21 cellular contexts compared by ENCODE assay signal in genomic region chr2:186304064-186304463, GRCh38.
A peak's percentile ranks its signal among the peaks of the same experiment; 100 is the strongest.
DNase-seq lines count a peak whose midpoint lies in the region; ATAC-seq, FAIRE-seq and TF ChIP-seq lines count a peak whose summit lies in the region.
"Had no signal": no experiment of that assay in that cellular context is flagged by ENCODE, and none has a peak within 500 bp of the region (broad histone marks: within the 10 kb centered on the region; RNA-seq: fewer than 3 reads in every experiment).

No MANE protein-coding gene starts in this region.

- CTCF ChIA-PET in HepG2 (lab: Yijun Ruan, JAX; ENCODE audit: low intra/inter-chr PET ratio, low total read pairs): no interaction called here
- CTCF ChIA-PET in OCI-LY7 (lab: Charles Lee; ENCODE audit: unreplicated experiment): no interaction called here

- TF ChIP-seq POLR2A in HepG2 (IDR thresholded peaks at IDR 0.05; ENCODE audit: insufficient read depth in 1 of 2, low read depth in 2 of 2, low read length in 2 of 2) (no peak), right lobe of liver (IDR thresholded peaks at IDR 0.05) (no peak)

- in situ Hi-C loops in HepG2 (cut with HindIII; ENCODE audit: extremely low pct_ligation_motif_present, low pct_unique_long_range_greater_than_20kb): no loop called here

- intact Hi-C loops in HepG2 (cut with micrococcal nuclease; ENCODE audit: unreplicated experiment) (loop anchor here (1.0 kb wide), 1 partner anchor 79 kb away; no protein-coding TSS in a partner anchor), right lobe of liver (cut with DNase I) (no loop called here), OCI-LY7 (cut with micrococcal nuclease; ENCODE audit: unreplicated experiment) (no loop called here)

- DNase-seq in HepG2 (ENCODE audit: low spot score) (peak; percentile 68), right lobe of liver (no peak), hepatocyte (ENCODE audit: low spot score) (peak; percentile 6), OCI-LY7 (ENCODE audit: low spot score) (no peak)
- DNase-seq: AML-193; Caco-2; Calu3; CD4-positive, alpha-beta T cell; CD8-positive, alpha-beta T cell; DMS79 treated with DMSO at 0.1 percent for 48 hours; GF-D8 had no signal

- no peak overlapping the region for H3K9ac ChIP-seq in HepG2 (ENCODE audit: insufficient read depth, low read depth, low read length)
- H3K9ac ChIP-seq: BLaER1 treated with 17β-estradiol and CSF1 and Interleukin-3, amounts not matched to agents 10 nM and 100 nM had no signal

- H2AFZ ChIP-seq in HepG2 (ENCODE audit: low read length): no peak overlapping the region
- no peak overlapping the region for H2AFZ ChIP-seq in hepatocyte
- H2AFZ ChIP-seq in OCI-LY7 (ENCODE audit: low read length): no peak overlapping the region

- H3K4me2 ChIP-seq in HepG2 (ENCODE audit: low read depth, low read length): no peak overlapping the region
- H3K4me2 ChIP-seq in hepatocyte: no peak overlapping the region
- no peak overlapping the region for H3K4me2 ChIP-seq in OCI-LY7 (ENCODE audit: low read length)
- H3K4me2 ChIP-seq: A549; BLaER1 treated with 17β-estradiol and CSF1 and Interleukin-3, amounts not matched to agents 10 nM and 100 nM had no signal

- H3K27ac ChIP-seq in HepG2 (ENCODE audit: extremely low read length, insufficient read depth, low read length): no peak overlapping the region
- no peak overlapping the region for H3K27ac ChIP-seq in right lobe of liver
- H3K27ac ChIP-seq in hepatocyte: no peak overlapping the region
- H3K27ac ChIP-seq in OCI-LY7 (ENCODE audit: low read depth, low read length, poor library complexity, severe bottlenecking): no peak overlapping the region
- H3K27ac ChIP-seq: 22Rv1; A549; BLaER1 treated with 17β-estradiol and CSF1 and Interleukin-3, amounts not matched to agents 10 nM and 100 nM; C4-2B had no signal

- no peaks in the 10 kb centered on the region for H3K27me3 ChIP-seq in HepG2 (ENCODE audit: control insufficient read depth in 1 of 2, insufficient read depth in 2 of 2, low read length in 2 of 2)
- H3K27me3 ChIP-seq in right lobe of liver: no peaks in the 10 kb centered on the region
- H3K27me3 ChIP-seq in hepatocyte: no peaks in the 10 kb centered on the region
- H3K27me3 ChIP-seq: BLaER1 treated with 17β-estradiol and CSF1 and Interleukin-3, amounts not matched to agents 10 nM and 100 nM had no signal

- H3K79me2 ChIP-seq in HepG2 (ENCODE audit: insufficient read depth, low read length) (no peaks in the 10 kb centered on the region), hepatocyte (no peaks in the 10 kb centered on the region), OCI-LY7 (ENCODE audit: insufficient read depth, low read depth, low read length) (no peaks in the 10 kb centered on the region)

- H3K36me3 ChIP-seq in HepG2 (replicated peaks in 1 of 2; ENCODE audit: control insufficient read depth in 1 of 2, insufficient read depth in 2 of 2, low read length in 2 of 2) (no peaks in the 10 kb centered on the region), right lobe of liver (no peaks in the 10 kb centered on the region), hepatocyte (replicated peaks; ENCODE audit: insufficient read depth, low read depth) (no peaks in the 10 kb centered on the region), OCI-LY7 (ENCODE audit: insufficient read depth, low read length) (no peaks in the 10 kb centered on the region)
- H3K36me3 ChIP-seq: BLaER1 treated with 17β-estradiol and CSF1 and Interleukin-3, amounts not matched to agents 10 nM and 100 nM had no signal

- TF ChIP-seq CTCF in HepG2 (CRISPR knock-in tag; IDR thresholded peaks at IDR 0.05) (no peak), right lobe of liver (IDR thresholded peaks at IDR 0.05) (no peak), hepatocyte (IDR thresholded peaks at IDR 0.05; ENCODE audit: poor library complexity) (no peak), OCI-LY7 (conservative IDR thresholded peaks at IDR 0.05; ENCODE audit: low read length) (no peak)

- no peaks in the 10 kb centered on the region for H3K9me3 ChIP-seq in HepG2 (ENCODE audit: low read length)
- H3K9me3 ChIP-seq in right lobe of liver: no peaks in the 10 kb centered on the region
- no peaks in the 10 kb centered on the region for H3K9me3 ChIP-seq in hepatocyte (ENCODE audit: low read depth)
- no peaks in the 10 kb centered on the region for H3K9me3 ChIP-seq in OCI-LY7 (ENCODE audit: low read length)
- H3K9me3 ChIP-seq: A549, Caco-2 had no signal

- POLR2A ChIA-PET in HepG2 (lab: Yijun Ruan, JAX) (no interaction called here), OCI-LY7 (lab: Charles Lee) (no interaction called here)

- TF ChIP-seq EP300 in HepG2 (IDR thresholded peaks at IDR 0.05; ENCODE audit: low read depth in 2 of 2, low read length in 2 of 2): peak in 1 of 2 experiments; percentile 47; a peak in 1 of 4 replicates
- TF ChIP-seq EP300 in HepG2 (CRISPR knock-in tag; IDR thresholded peaks at IDR 0.05; ENCODE audit: borderline replicate concordance): no peak

- no peaks in the 10 kb centered on the region for H4K20me1 ChIP-seq in HepG2 (ENCODE audit: insufficient read depth, low read length)
- no peaks in the 10 kb centered on the region for H4K20me1 ChIP-seq in hepatocyte (ENCODE audit: insufficient read depth, poor library complexity, severe bottlenecking)
- no peaks in the 10 kb centered on the region for H4K20me1 ChIP-seq in OCI-LY7 (ENCODE audit: insufficient read depth, low read length)
- H4K20me1 ChIP-seq: BLaER1 treated with 17β-estradiol and CSF1 and Interleukin-3, amounts not matched to agents 10 nM and 100 nM had no signal

- H3K9me2 ChIP-seq in hepatocyte (replicated peaks; ENCODE audit: insufficient read depth): no peaks in the 10 kb centered on the region
- no peaks in the 10 kb centered on the region for H3K9me2 ChIP-seq in OCI-LY7 (ENCODE audit: insufficient read depth, low read length)

- BruUV-seq in HepG2 (replicated peaks; lab: Mats Ljungman, UMichigan) (no TSS peak), OCI-LY7 (replicated peaks; lab: Mats Ljungman, UMichigan) (no TSS peak)

- no peak overlapping the region for H3K4me3 ChIP-seq in HepG2 (replicated peaks in 1 of 3; ENCODE audit: insufficient read depth in 1 of 3, low read depth in 2 of 3, low read length in 3 of 3)
- H3K4me3 ChIP-seq in right lobe of liver: no peak overlapping the region
- no peak overlapping the region for H3K4me3 ChIP-seq in hepatocyte
- H3K4me3 ChIP-seq in OCI-LY7 (ENCODE audit: low read depth, low read length, poor library complexity, severe bottlenecking): no peak overlapping the region
- H3K4me3 ChIP-seq: A549; BLaER1 treated with 17β-estradiol and CSF1 and Interleukin-3, amounts not matched to agents 10 nM and 100 nM; GM12878 had no signal

- ATAC-seq in HepG2 (peak; percentile 89), right lobe of liver (no peak), HG03469 (IDR thresholded peaks at IDR 0.05; ENCODE audit: unreplicated experiment) (no peak)
- ATAC-seq: A549; CD8-positive, alpha-beta T cell; GM12878 had no signal

- no peak for TF ChIP-seq RAD21 in HepG2 (CRISPR knock-in tag; IDR thresholded peaks at IDR 0.05)

- H3K4me1 ChIP-seq in HepG2 (ENCODE audit: insufficient read depth, low read length) (peaks cover 40% of the 10 kb centered on the region), right lobe of liver (no peaks in the 10 kb centered on the region), hepatocyte (ENCODE audit: insufficient read depth) (peaks cover 14% of the 10 kb centered on the region), OCI-LY7 (ENCODE audit: insufficient read depth, low read length, poor library complexity, severe bottlenecking) (no peaks in the 10 kb centered on the region)
- H3K4me1 ChIP-seq: BLaER1 treated with 17β-estradiol and CSF1 and Interleukin-3, amounts not matched to agents 10 nM and 100 nM had no signal

- peak; percentile 34 for FAIRE-seq in HepG2 (lab: Jason Lieb, UNC)
- FAIRE-seq: A549, D721Med, G401.6, GM12878, GM12892, GM18507 had no signal

TF ChIP-seq in HepG2, 621 proteins besides CTCF, POLR2A, EP300 and RAD21 (continues in another document):
- TF ChIP-seq ZMYM4 (CRISPR knock-in tag; IDR thresholded peaks at IDR 0.05) (peak; percentile 87), ZNF713 (CRISPR knock-in tag; IDR thresholded peaks at IDR 0.05) (no peak), FOXA3 (CRISPR knock-in tag; IDR thresholded peaks at IDR 0.05) (peak; percentile 27; the same call in 1 of the 2 replicates), SALL1 (CRISPR knock-in tag; IDR thresholded peaks at IDR 0.05) (peak; percentile 19; the same call in 1 of the 2 replicates), ZBTB8A (CRISPR knock-in tag; IDR thresholded peaks at IDR 0.05; ENCODE audit: borderline replicate concordance, low read depth) (no peak), JUNB (CRISPR knock-in tag; IDR thresholded peaks at IDR 0.05; ENCODE audit: borderline replicate concordance) (no peak), ARNTL (CRISPR knock-in tag; IDR thresholded peaks at IDR 0.05) (no peak), LCORL (IDR thresholded peaks at IDR 0.05) (no peak), LCORL (CRISPR knock-in tag; IDR thresholded peaks at IDR 0.05) (0 out of 2 replicates have a peak, but pooled peaks have one; percentile 34), HMG20A (CRISPR knock-in tag; IDR thresholded peaks at IDR 0.05; ENCODE audit: borderline replicate concordance) (0 out of 2 replicates have a peak, but pooled peaks have one; percentile 9), NR3C1 (CRISPR knock-in tag; IDR thresholded peaks at IDR 0.05) (no peak), PREB (CRISPR knock-in tag; IDR thresholded peaks at IDR 0.05) (no peak), TBX3 (IDR thresholded peaks at IDR 0.05; ENCODE audit: borderline replicate concordance) (no peak), RXRB (CRISPR knock-in tag; IDR thresholded peaks at IDR 0.05; ENCODE audit: borderline replicate concordance) (no peak)
- TF ChIP-seq, protein P1, sequence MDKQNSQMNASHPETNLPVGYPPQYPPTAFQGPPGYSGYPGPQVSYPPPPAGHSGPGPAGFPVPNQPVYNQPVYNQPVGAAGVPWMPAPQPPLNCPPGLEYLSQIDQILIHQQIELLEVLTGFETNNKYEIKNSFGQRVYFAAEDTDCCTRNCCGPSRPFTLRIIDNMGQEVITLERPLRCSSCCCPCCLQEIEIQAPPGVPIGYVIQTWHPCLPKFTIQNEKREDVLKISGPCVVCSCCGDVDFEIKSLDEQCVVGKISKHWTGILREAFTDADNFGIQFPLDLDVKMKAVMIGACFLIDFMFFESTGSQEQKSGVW (CRISPR knock-in tag; IDR thresholded peaks at IDR 0.05; ENCODE audit: borderline replicate concordance): no peak

Comparison
In these comparisons a context has a peak if more than half of its experiments do, and no peak if none do; other contexts are left out.
1. DNase-seq: peak in HepG2 (single experiment) and hepatocyte (single experiment); none in right lobe of liver (0 of 3) and OCI-LY7 (single experiment).